Comparison of ENCODE assay signal across 1 cellular context in the genomic region with DNA sequence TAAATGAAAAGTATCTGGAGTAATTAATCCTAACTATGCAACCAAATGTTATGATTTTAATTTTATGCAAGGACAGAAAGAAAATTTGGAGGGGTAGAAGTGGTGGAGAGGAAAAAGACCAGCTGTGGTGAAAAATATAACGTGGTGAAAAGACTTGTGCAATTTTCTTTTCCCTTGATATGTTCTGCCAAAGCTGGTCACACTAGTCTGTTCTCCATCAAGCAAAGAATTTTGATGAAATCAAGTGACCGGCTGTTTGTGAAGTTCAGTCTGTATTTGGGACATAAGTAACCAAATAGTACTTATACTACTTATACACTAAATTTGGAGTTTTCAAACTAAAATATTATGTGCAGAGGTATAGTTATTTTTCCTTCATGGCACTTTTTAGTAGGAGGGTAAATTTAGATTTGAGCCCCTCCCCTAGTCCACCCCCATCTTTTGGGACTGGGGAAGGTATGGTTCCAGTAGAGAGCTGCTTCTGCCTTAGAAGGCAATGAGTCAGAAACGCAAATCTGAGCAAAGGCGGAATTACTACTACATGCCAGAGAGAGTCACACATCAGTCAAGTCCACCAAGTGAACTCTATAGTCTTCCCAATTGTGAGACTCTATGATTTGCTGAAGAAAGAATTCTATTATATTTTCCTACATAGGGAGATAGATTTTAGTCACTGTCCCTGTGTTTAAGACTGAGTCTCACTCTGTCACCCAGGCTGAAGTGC.
TF ChIP-seq lines count a peak whose summit lies in the region.

No MANE protein-coding gene starts in this region.

TF ChIP-seq in WTC11, 78 proteins besides CTCF, POLR2A, EP300 and RAD21 (continued from another document):
- TF ChIP-seq, protein P1, sequence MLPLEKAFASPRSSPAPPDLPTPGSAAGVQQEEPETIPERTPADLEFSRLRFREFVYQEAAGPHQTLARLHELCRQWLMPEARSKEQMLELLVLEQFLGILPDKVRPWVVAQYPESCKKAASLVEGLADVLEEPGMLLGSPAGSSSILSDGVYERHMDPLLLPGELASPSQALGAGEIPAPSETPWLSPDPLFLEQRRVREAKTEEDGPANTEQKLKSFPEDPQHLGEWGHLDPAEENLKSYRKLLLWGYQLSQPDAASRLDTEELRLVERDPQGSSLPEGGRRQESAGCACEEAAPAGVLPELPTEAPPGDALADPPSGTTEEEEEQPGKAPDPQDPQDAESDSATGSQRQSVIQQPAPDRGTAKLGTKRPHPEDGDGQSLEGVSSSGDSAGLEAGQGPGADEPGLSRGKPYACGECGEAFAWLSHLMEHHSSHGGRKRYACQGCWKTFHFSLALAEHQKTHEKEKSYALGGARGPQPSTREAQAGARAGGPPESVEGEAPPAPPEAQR (CRISPR knock-in tag; IDR thresholded peaks at IDR 0.05) = no peak
- no peak for TF ChIP-seq NFE2L1 (CRISPR knock-in tag; IDR thresholded peaks at IDR 0.05)
- TF ChIP-seq ZNF416 (CRISPR knock-in tag; IDR thresholded peaks at IDR 0.05) = no peak
- no peak for TF ChIP-seq HMGA2 (CRISPR knock-in tag; IDR thresholded peaks at IDR 0.05)
TF ChIP-seq in WTC11: peak in this region for 0.
